13 cellular contexts compared by ENCODE assay signal in genomic region chr5:37696190-37697021, GRCh38.
DNase-seq lines count a peak whose midpoint lies in the region; ATAC-seq, FAIRE-seq and TF ChIP-seq lines count a peak whose summit lies in the region.
"Had no signal": no experiment of that assay in that cellular context is flagged by ENCODE, and none has a peak within 500 bp of the region (broad histone marks: within the 10 kb centered on the region; RNA-seq: fewer than 3 reads in every experiment).

No MANE protein-coding gene starts in this region.

- no peak for TF ChIP-seq POLR2A in A549 (IDR thresholded peaks at IDR 0.05; ENCODE audit: low read length)

- no peaks in the 10 kb centered on the region for H3K9me2 ChIP-seq in hepatocyte (replicated peaks; ENCODE audit: insufficient read depth)

- no peak overlapping the region for H2AFZ ChIP-seq in hepatocyte
- H2AFZ ChIP-seq: parathyroid adenoma had no signal

- DNase-seq in A549 (ENCODE audit: low read depth in 1 of 2, low spot score in 1 of 2) (peak in 1 of 2 experiments; percentile 39), RWPE2 (ENCODE audit: low spot score) (peak; percentile 61), hepatocyte (ENCODE audit: low spot score) (peak; percentile 23)
- no peak for DNase-seq in activated CD8-positive, alpha-beta memory T cell treated with anti-CD3 and anti-CD28 coated beads, Interleukin-2, amount 50 U/mL, for 48 hours
- DNase-seq: activated CD8-positive, alpha-beta memory T cell treated with anti-CD3 and anti-CD28 coated beads, Interleukin-2, amount 50 U/mL, for 4 hours; dorsolateral prefrontal cortex; NCI-H1930 had no signal

- TF ChIP-seq CTCF in A549 (IDR thresholded peaks at IDR 0.05): no peak
- TF ChIP-seq CTCF in HEK293 (tag by site-specific recombination; IDR thresholded peaks at IDR 0.05): no peak
- no peak for TF ChIP-seq CTCF in RWPE2 (IDR thresholded peaks at IDR 0.05; ENCODE audit: poor library complexity, severe bottlenecking)
- TF ChIP-seq CTCF in hepatocyte (IDR thresholded peaks at IDR 0.05; ENCODE audit: poor library complexity): no peak

- H3K4me1 ChIP-seq in A549 (peaks cover 8% of the 10 kb centered on the region), HEK293 (ENCODE audit: control insufficient read depth, insufficient read depth, low read length) (peaks cover 6% of the 10 kb centered on the region; the same call in 1 of the 2 replicates), RWPE2 (ENCODE audit: insufficient read depth, poor library complexity, severe bottlenecking) (peaks cover 18% of the 10 kb centered on the region), hepatocyte (ENCODE audit: insufficient read depth) (no peaks in the 10 kb centered on the region)
- H3K4me1 ChIP-seq: parathyroid adenoma had no signal

- FAIRE-seq in A549 (lab: Jason Lieb, UNC): no peak
- FAIRE-seq: GM12891 had no signal

- H3K27me3 ChIP-seq in RWPE2 (ENCODE audit: insufficient read depth, poor library complexity, severe bottlenecking) (no peaks in the 10 kb centered on the region), hepatocyte (no peaks in the 10 kb centered on the region)
- H3K27me3 ChIP-seq: dorsolateral prefrontal cortex had no signal

- peaks cover 7% of the 10 kb centered on the region; the same call in 1 of the 3 replicates for H3K9me3 ChIP-seq in A549
- no peaks in the 10 kb centered on the region for H3K9me3 ChIP-seq in HEK293 (ENCODE audit: control insufficient read depth, insufficient read depth, low read depth, low read length)
- no peaks in the 10 kb centered on the region for H3K9me3 ChIP-seq in RWPE2 (ENCODE audit: severe bottlenecking)
- H3K9me3 ChIP-seq in hepatocyte (ENCODE audit: low read depth): no peaks in the 10 kb centered on the region

- H3K4me3 ChIP-seq in A549 (no peak overlapping the region), HEK293 (ENCODE audit: low read depth, low read length) (no peak overlapping the region), RWPE2 (ENCODE audit: severe bottlenecking) (no peak overlapping the region), hepatocyte (no peak overlapping the region)
- H3K4me3 ChIP-seq: dorsolateral prefrontal cortex had no signal

- no peak for TF ChIP-seq EP300 in A549 (IDR thresholded peaks at IDR 0.05)

- H3K36me3 ChIP-seq in HEK293 (ENCODE audit: control insufficient read depth in 2 of 2, insufficient read depth in 1 of 2, low read length in 2 of 2) (no peaks in the 10 kb centered on the region; a peak in 1 of 3 replicates), RWPE2 (ENCODE audit: low read depth) (peaks cover 11% of the 10 kb centered on the region), hepatocyte (replicated peaks; ENCODE audit: insufficient read depth, low read depth) (no peaks in the 10 kb centered on the region)

- ATAC-seq in A549 (peak in 1 of 2 experiments; percentile 63; a peak in 4 of 6 replicates), RWPE2 (ENCODE audit: low read depth) (peak; percentile 96), GM19023 (IDR thresholded peaks at IDR 0.05; ENCODE audit: unreplicated experiment) (no peak), GM19463 (IDR thresholded peaks at IDR 0.05; ENCODE audit: unreplicated experiment) (no peak), HG02759 (IDR thresholded peaks at IDR 0.05; ENCODE audit: unreplicated experiment) (no peak)

- H3K79me2 ChIP-seq in hepatocyte: no peaks in the 10 kb centered on the region
- H3K79me2 ChIP-seq: parathyroid adenoma had no signal

- POLR2A ChIA-PET in A549 (lab: Yijun Ruan, JAX) (no interaction called here), HEK293 (lab: Yijun Ruan, JAX) (no interaction called here)

- WGBS in A549 (ENCODE audit: missing lambda C conversion rate): 80% methylated on average over 5 of the region's 5 CpGs
- 92% methylated on average over 5 of the region's 5 CpGs for WGBS in hepatocyte (ENCODE audit: low lambda C conversion rate, missing lambda C conversion rate)

- H3K4me2 ChIP-seq in A549: peak overlapping the region; percentile 26; the same call in 1 of the 3 replicates
- H3K4me2 ChIP-seq in hepatocyte: no peak overlapping the region

- H3K27ac ChIP-seq in A549: 0 out of 6 replicates have a peak overlapping the region, but pooled peaks of 1 of the 2 experiments have one; percentile 21
- no peak overlapping the region for H3K27ac ChIP-seq in HEK293 (ENCODE audit: extremely low read depth, low read depth, low read length)
- H3K27ac ChIP-seq in RWPE2 (ENCODE audit: poor library complexity, severe bottlenecking): peak overlapping the region; percentile 30
- H3K27ac ChIP-seq in hepatocyte: no peak overlapping the region
- H3K27ac ChIP-seq: dorsolateral prefrontal cortex, parathyroid adenoma had no signal

- CTCF ChIA-PET in A549 (lab: Yijun Ruan, JAX): interaction anchor here (0.9 to 1.2 kb wide), 2 partner anchors 13 to 284 kb away, joined by 3 read pairs; no protein-coding TSS in a partner anchor
- CTCF ChIA-PET in HEK293 (lab: Yijun Ruan, JAX): interaction anchor here (0.6 to 1.2 kb wide), 7 partner anchors 7 to 496 kb away, joined by 3 read pairs; no protein-coding TSS in a partner anchor

- no peak for TF ChIP-seq RAD21 in A549 (conservative IDR thresholded peaks at IDR 0.05 in 1 of 2, IDR thresholded peaks at IDR 0.05 in 1 of 2)

- H4K20me1 ChIP-seq in hepatocyte (ENCODE audit: insufficient read depth, poor library complexity, severe bottlenecking): no peaks in the 10 kb centered on the region

TF ChIP-seq in A549, 52 proteins besides CTCF, POLR2A, EP300 and RAD21 (continues in another document):
- TF ChIP-seq ZSCAN20 (CRISPR knock-in tag; IDR thresholded peaks at IDR 0.05) (no peak), RFX5 (IDR thresholded peaks at IDR 0.05) (no peak), NR3C1 (IDR thresholded peaks at IDR 0.05) (no peak), USF2 (IDR thresholded peaks at IDR 0.05) (no peak), NPAS2 (CRISPR knock-in tag; IDR thresholded peaks at IDR 0.05; ENCODE audit: borderline replicate concordance) (no peak), ELK1 (IDR thresholded peaks at IDR 0.05; ENCODE audit: low read depth, low read length) (no peak), TFCP2L1 (CRISPR knock-in tag; IDR thresholded peaks at IDR 0.05) (no peak)

TF ChIP-seq in HEK293, 187 proteins besides CTCF, POLR2A, EP300 and RAD21 (continues in another document):
- no peak for TF ChIP-seq ZNF426 (tag by site-specific recombination; IDR thresholded peaks at IDR 0.05)
- no peak for TF ChIP-seq ZNF645 (tag by site-specific recombination; IDR thresholded peaks at IDR 0.05)
- 0 out of 2 replicates have a peak, but pooled peaks have one; percentile 39 for TF ChIP-seq PATZ1 (tag by site-specific recombination; IDR thresholded peaks at IDR 0.05)
- TF ChIP-seq YY2 (tag by site-specific recombination; IDR thresholded peaks at IDR 0.05): no peak
- no peak for TF ChIP-seq REST (tag by site-specific recombination; IDR thresholded peaks at IDR 0.05)
